20 cellular contexts compared by ENCODE assay signal in the genomic region with DNA sequence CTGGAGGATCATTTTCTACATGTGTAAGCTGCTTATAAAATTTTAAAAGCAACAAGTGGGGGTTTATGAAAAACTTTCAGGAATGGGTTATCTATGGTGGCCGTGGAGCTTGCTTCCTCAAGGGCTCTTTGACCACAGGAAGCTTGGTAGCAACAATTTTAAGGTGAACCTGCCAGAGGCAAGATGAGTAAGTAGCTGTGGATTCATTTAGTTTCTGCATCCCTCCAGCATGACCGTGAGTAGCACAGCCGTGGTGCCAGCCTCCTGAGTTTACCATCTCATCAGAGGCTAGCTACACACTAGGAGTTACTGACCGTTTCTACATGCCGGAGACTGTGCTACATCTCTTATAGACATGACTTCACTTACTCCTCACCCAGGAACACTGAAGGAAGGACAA. TPM values are rescaled to one million over a fixed set of nuclear protein-coding genes. Genes with fewer than 3 reads are reported as not detected.
A peak's percentile ranks its signal among the peaks of the same experiment; 100 is the strongest.
DNase-seq lines count a peak whose midpoint lies in the region; ATAC-seq and TF ChIP-seq lines count a peak whose summit lies in the region.
"Had no signal": no experiment of that assay in that cellular context is flagged by ENCODE, and none has a peak within 500 bp of the region (broad histone marks: within the 10 kb centered on the region; RNA-seq: fewer than 3 reads in every experiment).

No MANE protein-coding gene starts in this region.

- H3K4me2 ChIP-seq in OCI-LY7 (ENCODE audit: low read length) (no peak overlapping the region), mammary epithelial cell (ENCODE audit: insufficient read depth, low read depth, low read length) (no peak overlapping the region), trophoblast cell (ENCODE audit: low read length) (no peak overlapping the region)

- H3K4me3 ChIP-seq in OCI-LY7 (ENCODE audit: low read depth, low read length, poor library complexity, severe bottlenecking) (no peak overlapping the region), mammary epithelial cell (replicated peaks in 1 of 3; ENCODE audit: insufficient read depth in 1 of 3, low read depth in 2 of 3, low read length in 3 of 3) (no peak overlapping the region), trophoblast cell (ENCODE audit: low read depth, low read length) (no peak overlapping the region)
- H3K4me3 ChIP-seq: psoas muscle had no signal

- no peak overlapping the region for H2BK120ac ChIP-seq in trophoblast cell (ENCODE audit: insufficient read depth, low read length, poor library complexity)

- H3K4ac ChIP-seq in trophoblast cell (ENCODE audit: low read depth, low read length), result no peak overlapping the region

- POLR2A ChIA-PET in activated CD8-positive, alpha-beta T cell treated with anti-CD3 and anti-CD28 coated beads, Interleukin-2, amount 10 ng/mL, durations not matched to agents 7 days and 5 days (lab: Charles Lee), result no interaction called here
- POLR2A ChIA-PET in activated CD8-positive, alpha-beta T cell treated with anti-CD3 and anti-CD28 coated beads for 36 hours (lab: Charles Lee), result interaction anchor here (0.9 to 1.5 kb wide), 3 partner anchors 13 to 25 kb away, joined by 3 to 5 read pairs (median 3); no protein-coding TSS in a partner anchor
- POLR2A ChIA-PET in OCI-LY7 (lab: Charles Lee), result interaction anchor here (0.7 to 1.1 kb wide), 2 partner anchors 8 to 9 kb away, joined by 3 read pairs; no protein-coding TSS in a partner anchor

- H2BK5ac ChIP-seq in trophoblast cell (ENCODE audit: low read depth, low read length, poor library complexity), result no peak overlapping the region

- dilution Hi-C loops in mammary epithelial cell (cut with HindIII; ENCODE audit: low sequenced_read_pairs), result no loop called here

- intact Hi-C loops in activated CD8-positive, alpha-beta T cell treated with anti-CD3 and anti-CD28 coated beads for 36 hours (cut with micrococcal nuclease), result no loop called here
- intact Hi-C loops in OCI-LY7 (cut with micrococcal nuclease; ENCODE audit: unreplicated experiment), result loop anchor here (5.0 kb wide), 1 partner anchor 34 kb away; no protein-coding TSS in a partner anchor
- intact Hi-C loops in mammary epithelial cell (cut with micrococcal nuclease), result loop anchor here (5.0 kb wide), 1 partner anchor 74 kb away; no protein-coding TSS in a partner anchor

- no peak overlapping the region for H3K23ac ChIP-seq in trophoblast cell (ENCODE audit: low read length)

- no peak overlapping the region for H4K8ac ChIP-seq in trophoblast cell (ENCODE audit: low read depth, low read length)

- 23% methylated on average over 5 of the region's 5 CpGs for WGBS in mammary epithelial cell (ENCODE audit: low coverage, missing lambda C conversion rate)
- WGBS in trophoblast cell (ENCODE audit: extremely low coverage, insufficient coverage, insufficient read length), result no CpG with 5 or more reads among the region's 5 CpGs

- H3K27me3 Mint-ChIP-seq in activated CD8-positive, alpha-beta T cell treated with anti-CD3 and anti-CD28 coated beads, Interleukin-2, amount 10 ng/mL, durations not matched to agents 7 days and 5 days (ENCODE audit: low read depth), result no peaks in the 10 kb centered on the region
- no peaks in the 10 kb centered on the region for H3K27me3 Mint-ChIP-seq in activated CD8-positive, alpha-beta T cell treated with anti-CD3 and anti-CD28 coated beads for 36 hours
- H3K27me3 Mint-ChIP-seq: naive B cell, T-helper 17 cell had no signal

- H4K91ac ChIP-seq in trophoblast cell (ENCODE audit: low read depth, low read length), result no peak overlapping the region

- H3K27ac ChIP-seq in OCI-LY7 (ENCODE audit: low read depth, low read length, poor library complexity, severe bottlenecking) (no peak overlapping the region), mammary epithelial cell (ENCODE audit: insufficient read depth, low read depth, low read length) (peak overlapping the region; percentile 3), trophoblast cell (ENCODE audit: low read depth, low read length) (peak overlapping the region; percentile 55)
- H3K27ac ChIP-seq: psoas muscle had no signal

- no peak overlapping the region for H3K4me3 Mint-ChIP-seq in activated CD8-positive, alpha-beta T cell treated with anti-CD3 and anti-CD28 coated beads, Interleukin-2, amount 10 ng/mL, durations not matched to agents 7 days and 5 days
- H3K4me3 Mint-ChIP-seq in activated CD8-positive, alpha-beta T cell treated with anti-CD3 and anti-CD28 coated beads for 36 hours, result no peak overlapping the region
- H3K4me3 Mint-ChIP-seq: naive B cell, T-helper 17 cell had no signal

- H3K79me2 ChIP-seq in OCI-LY7 (ENCODE audit: insufficient read depth, low read depth, low read length), result no peaks in the 10 kb centered on the region
- no peaks in the 10 kb centered on the region for H3K79me2 ChIP-seq in mammary epithelial cell (ENCODE audit: insufficient read depth, low read length)
- H3K79me2 ChIP-seq in trophoblast cell (ENCODE audit: control insufficient read depth, insufficient read depth, low read length, poor library complexity), result no peaks in the 10 kb centered on the region

- peak overlapping the region; percentile 16 for H3K27ac Mint-ChIP-seq in activated CD8-positive, alpha-beta T cell treated with anti-CD3 and anti-CD28 coated beads, Interleukin-2, amount 10 ng/mL, durations not matched to agents 7 days and 5 days
- no peak overlapping the region for H3K27ac Mint-ChIP-seq in activated CD8-positive, alpha-beta T cell treated with anti-CD3 and anti-CD28 coated beads for 36 hours
- H3K27ac Mint-ChIP-seq: T-helper 17 cell had no signal

- H3K14ac ChIP-seq in trophoblast cell (ENCODE audit: low read length), result no peak overlapping the region

- in situ Hi-C loops in mammary epithelial cell (cut with MboI; ENCODE audit: low sequenced_read_pairs in 2 of 2), result no loop called here

- peaks cover 22% of the 10 kb centered on the region for H3K79me1 ChIP-seq in trophoblast cell (ENCODE audit: low read length)

- H3K4me1 Mint-ChIP-seq in activated CD8-positive, alpha-beta T cell treated with anti-CD3 and anti-CD28 coated beads, Interleukin-2, amount 10 ng/mL, durations not matched to agents 7 days and 5 days (ENCODE audit: low read depth), result peaks cover 5% of the 10 kb centered on the region
- H3K4me1 Mint-ChIP-seq in activated CD8-positive, alpha-beta T cell treated with anti-CD3 and anti-CD28 coated beads for 36 hours (ENCODE audit: low read depth), result no peaks in the 10 kb centered on the region

- BruUV-seq in OCI-LY7 (replicated peaks; lab: Mats Ljungman, UMichigan) (TSS peak; percentile 63), mammary epithelial cell (replicated peaks; lab: Mats Ljungman, UMichigan) (TSS peak; percentile 30)

- no peak overlapping the region for H2BK12ac ChIP-seq in trophoblast cell (ENCODE audit: low read length)

- no peak for ATAC-seq in activated CD8-positive, alpha-beta T cell treated with anti-CD3 and anti-CD28 coated beads, Interleukin-2, amount 10 ng/mL, durations not matched to agents 7 days and 5 days
- no peak for ATAC-seq in activated CD8-positive, alpha-beta T cell treated with anti-CD3 and anti-CD28 coated beads for 36 hours
- no peak for ATAC-seq in HG03159 (IDR thresholded peaks at IDR 0.05; ENCODE audit: unreplicated experiment)
- ATAC-seq: left ventricle myocardium superior, psoas muscle, T-helper 17 cell had no signal

- H3K4me1 ChIP-seq in OCI-LY7 (ENCODE audit: insufficient read depth, low read length, poor library complexity, severe bottlenecking) (no peaks in the 10 kb centered on the region), mammary epithelial cell (ENCODE audit: insufficient read depth, low read length) (peaks cover 36% of the 10 kb centered on the region), trophoblast cell (ENCODE audit: control insufficient read depth in 1 of 2, insufficient read depth in 2 of 2, low read length in 2 of 2) (peaks cover 21 to 28% of the 10 kb centered on the region in 2 experiments)

- H4K20me1 ChIP-seq in OCI-LY7 (ENCODE audit: insufficient read depth, low read length) (no peaks in the 10 kb centered on the region), mammary epithelial cell (ENCODE audit: insufficient read depth, low read length) (no peaks in the 10 kb centered on the region)

- H3K9me3 ChIP-seq in OCI-LY7 (ENCODE audit: low read length) (no peaks in the 10 kb centered on the region), mammary epithelial cell (replicated peaks; ENCODE audit: insufficient read depth, low read length) (no peaks in the 10 kb centered on the region), trophoblast cell (ENCODE audit: insufficient read depth, low read depth, low read length) (no peaks in the 10 kb centered on the region)
- H3K9me3 ChIP-seq: psoas muscle had no signal

- CTCF ChIA-PET in activated CD8-positive, alpha-beta T cell treated with anti-CD3 and anti-CD28 coated beads, Interleukin-2, amount 10 ng/mL, durations not matched to agents 7 days and 5 days (lab: Charles Lee), result interaction anchor here (0.7 to 1.5 kb wide), 2 partner anchors 31 to 33 kb away, joined by 4 to 8 read pairs; partner anchors contain the start of genes NOL9 and TAS1R1
- CTCF ChIA-PET in activated CD8-positive, alpha-beta T cell treated with anti-CD3 and anti-CD28 coated beads for 36 hours (lab: Charles Lee), result interaction anchor here (1.1 to 4.5 kb wide), 4 partner anchors 28 to 34 kb away, joined by 4 to 20 read pairs (median 6); partner anchors contain the start of genes NOL9, PLEKHG5 and TAS1R1
- CTCF ChIA-PET in OCI-LY7 (lab: Charles Lee; ENCODE audit: unreplicated experiment), result no interaction called here
- CTCF ChIA-PET in mammary epithelial cell (lab: Charles Lee; ENCODE audit: low non-redundant PET), result interaction anchor here (0.6 kb wide), 1 partner anchor 35 kb away, joined by 3 read pairs; no protein-coding TSS in a partner anchor

- DNase-seq in activated CD8-positive, alpha-beta T cell treated with anti-CD3 and anti-CD28 coated beads, Interleukin-2, amount 10 ng/mL, durations not matched to agents 7 days and 5 days, result no peak
- DNase-seq in activated CD8-positive, alpha-beta T cell treated with anti-CD3 and anti-CD28 coated beads for 36 hours, result no peak
- DNase-seq in OCI-LY7 (ENCODE audit: low spot score), result no peak
- peak; percentile 85 for DNase-seq in mammary epithelial cell
- DNase-seq in trophoblast cell, result no peak
- DNase-seq in NCI-H2227 treated with DMSO at 0.1 percent for 48 hours (lab: John Stamatoyannopoulos, UW), result no peak
- no peak for DNase-seq in H4 (ENCODE audit: low spot score)
- DNase-seq: activated CD4-positive, alpha-beta T cell treated with anti-CD3 and anti-CD28 coated beads for 1 hour; activated T-cell treated with anti-CD3 and anti-CD28 coated beads for 4 hours; amygdala; left ventricle myocardium superior; naive B cell; NCI-H2029 treated with DMSO at 0.1 percent for 48 hours; NCI-H69; psoas muscle; stimulated activated CD4-positive, alpha-beta T cell treated with anti-CD3 and anti-CD28 coated beads, Interleukin-15, amount 100 ng/mL, for 24 hours; T-helper 17 cell had no signal

- H2AFZ ChIP-seq in OCI-LY7 (ENCODE audit: low read length), result no peak overlapping the region
- H2AFZ ChIP-seq in mammary epithelial cell (ENCODE audit: low read depth, low read length), result no peak overlapping the region
- no peak overlapping the region for H2AFZ ChIP-seq in trophoblast cell (ENCODE audit: insufficient read depth, low read length, poor library complexity)

- peaks cover 15% of the 10 kb centered on the region for H3K36me3 Mint-ChIP-seq in activated CD8-positive, alpha-beta T cell treated with anti-CD3 and anti-CD28 coated beads, Interleukin-2, amount 10 ng/mL, durations not matched to agents 7 days and 5 days (ENCODE audit: low read depth)
- H3K36me3 Mint-ChIP-seq in activated CD8-positive, alpha-beta T cell treated with anti-CD3 and anti-CD28 coated beads for 36 hours (ENCODE audit: low read depth), result peaks cover 9% of the 10 kb centered on the region
- H3K36me3 Mint-ChIP-seq: naive B cell had no signal

- H3K36me3 ChIP-seq in OCI-LY7 (ENCODE audit: insufficient read depth, low read length), result peaks cover 26% of the 10 kb centered on the region
- peaks cover 7% of the 10 kb centered on the region for H3K36me3 ChIP-seq in mammary epithelial cell (ENCODE audit: insufficient read depth, low read length)
- peaks cover 14 to 17% of the 10 kb centered on the region in 2 experiments for H3K36me3 ChIP-seq in trophoblast cell (ENCODE audit: control insufficient read depth in 1 of 2, insufficient read depth in 2 of 2, low read length in 2 of 2)

- TF ChIP-seq CTCF in activated CD8-positive, alpha-beta T cell treated with anti-CD3 and anti-CD28 coated beads for 36 hours (IDR thresholded peaks at IDR 0.05), result no peak
- TF ChIP-seq CTCF in OCI-LY7 (conservative IDR thresholded peaks at IDR 0.05; ENCODE audit: low read length) (no peak), mammary epithelial cell (conservative IDR thresholded peaks at IDR 0.05 in 1 of 2, IDR thresholded peaks at IDR 0.05 in 1 of 2; ENCODE audit: extremely low read depth in 1 of 2, insufficient read depth in 1 of 2, low read depth in 1 of 2, low read length in 2 of 2) (no peak)

- no peaks in the 10 kb centered on the region for H3K9me3 Mint-ChIP-seq in activated CD8-positive, alpha-beta T cell treated with anti-CD3 and anti-CD28 coated beads, Interleukin-2, amount 10 ng/mL, durations not matched to agents 7 days and 5 days (ENCODE audit: insufficient read depth)
- no peaks in the 10 kb centered on the region for H3K9me3 Mint-ChIP-seq in activated CD8-positive, alpha-beta T cell treated with anti-CD3 and anti-CD28 coated beads for 36 hours
- H3K9me3 Mint-ChIP-seq: naive B cell had no signal

- H2AK5ac ChIP-seq in trophoblast cell (ENCODE audit: low read length), result no peak overlapping the region

- H3K9ac ChIP-seq in mammary epithelial cell (ENCODE audit: insufficient read depth, low read length), result no peak overlapping the region
- no peak overlapping the region for H3K9ac ChIP-seq in trophoblast cell (ENCODE audit: low read length)

- no peaks in the 10 kb centered on the region for H3K9me2 ChIP-seq in OCI-LY7 (ENCODE audit: insufficient read depth, low read length)

- H3K27me3 ChIP-seq in mammary epithelial cell (ENCODE audit: insufficient read depth, low read length) (no peaks in the 10 kb centered on the region), trophoblast cell (ENCODE audit: insufficient read depth, low read length) (no peaks in the 10 kb centered on the region)

- no peak overlapping the region for H3K18ac ChIP-seq in trophoblast cell (ENCODE audit: low read length)

- no peak overlapping the region for H4K12ac ChIP-seq in trophoblast cell (ENCODE audit: low read depth, low read length)

RNA-seq across cellular contexts. Expression of gene PLEKHG5, which starts 30.0 kb away (rescaled TPM):
- 1 to 10 TPM; 2.2 to 2.8 TPM for total RNA-seq in activated CD8-positive, alpha-beta T cell treated with anti-CD3 and anti-CD28 coated beads, Interleukin-2, amount 10 ng/mL, durations not matched to agents 7 days and 5 days
- total RNA-seq in activated CD8-positive, alpha-beta T cell treated with anti-CD3 and anti-CD28 coated beads for 36 hours, result 1 to 10 TPM; 1.7 to 1.8 TPM
- 0.67 and 1.6 TPM in 2 replicates for total RNA-seq in OCI-LY7 (2014; rRNA removed; shearing (Covaris generic))
- total RNA-seq in OCI-LY7 (2022), result 1.7 and 2.4 TPM in 2 replicates
- 10 to 100 TPM; 19.0 to 88.8 TPM for total RNA-seq in mammary epithelial cell
- polyA plus RNA-seq in mammary epithelial cell, result 25.3 TPM
- polyA minus RNA-seq in mammary epithelial cell, result 20.3 TPM
- 31.1 and 31.3 TPM in 2 replicates for polyA plus RNA-seq in trophoblast cell (2013)
- total RNA-seq in H4 (2014; rRNA removed; shearing (Covaris generic)), result 1.3 and 1.6 TPM in 2 replicates

RNA-seq across cellular contexts. Expression of gene NOL9, which starts 32.8 kb away (rescaled TPM):
- total RNA-seq in activated CD8-positive, alpha-beta T cell treated with anti-CD3 and anti-CD28 coated beads, Interleukin-2, amount 10 ng/mL, durations not matched to agents 7 days and 5 days, result 10 to 100 TPM; 39.8 to 43.6 TPM
- 10 to 100 TPM; 39.7 to 40.4 TPM for total RNA-seq in activated CD8-positive, alpha-beta T cell treated with anti-CD3 and anti-CD28 coated beads for 36 hours
- total RNA-seq in OCI-LY7 (2014; rRNA removed; shearing (Covaris generic)), result 30.7 and 39.1 TPM in 2 replicates
- 58.8 and 65.5 TPM in 2 replicates for total RNA-seq in OCI-LY7 (2022)
- 10 to 100 TPM; 25.5 to 36.4 TPM for total RNA-seq in mammary epithelial cell
- 16.0 TPM for polyA plus RNA-seq in mammary epithelial cell
- polyA minus RNA-seq in mammary epithelial cell, result 39.8 TPM
- polyA plus RNA-seq in trophoblast cell (2013), result 12.2 and 12.5 TPM in 2 replicates
- total RNA-seq in H4 (2014; rRNA removed; shearing (Covaris generic)), result 12.0 and 14.9 TPM in 2 replicates

RNA-seq across cellular contexts. Expression of gene TAS1R1, which starts 33.6 kb away (rescaled TPM):
- not detected for total RNA-seq in activated CD8-positive, alpha-beta T cell treated with anti-CD3 and anti-CD28 coated beads, Interleukin-2, amount 10 ng/mL, durations not matched to agents 7 days and 5 days
- not detected for total RNA-seq in activated CD8-positive, alpha-beta T cell treated with anti-CD3 and anti-CD28 coated beads for 36 hours
- not detected in 2 replicates for total RNA-seq in OCI-LY7 (2014; rRNA removed; shearing (Covaris generic))
- total RNA-seq in OCI-LY7 (2022) (0.11 TPM in 1 of 2 replicates, not detected in the other), mammary epithelial cell (under 1 TPM in 1 of 2 donors, not detected in 1; 0.09 TPM)
- polyA plus RNA-seq in mammary epithelial cell, result 0.05 TPM
- polyA minus RNA-seq in mammary epithelial cell, result not detected
- polyA plus RNA-seq in trophoblast cell (2013), result not detected in 2 replicates
- total RNA-seq in H4 (2014; rRNA removed; shearing (Covaris generic)), result not detected in 2 replicates
- total RNA-seq: dermis microvascular lymphatic vessel endothelial cell, left ventricle myocardium superior, psoas muscle, subcutaneous adipose tissue, T-helper 17 cell had no signal

RNA-seq across cellular contexts. Expression of gene TNFRSF25, which starts 55.5 kb away (rescaled TPM):
- 10 to 100 TPM; 47.7 to 55.8 TPM for total RNA-seq in activated CD8-positive, alpha-beta T cell treated with anti-CD3 and anti-CD28 coated beads, Interleukin-2, amount 10 ng/mL, durations not matched to agents 7 days and 5 days
- total RNA-seq in activated CD8-positive, alpha-beta T cell treated with anti-CD3 and anti-CD28 coated beads for 36 hours, result 10 to 100 TPM; 55.8 to 57.8 TPM
- 1.7 and 2.8 TPM in 2 replicates for total RNA-seq in OCI-LY7 (2014; rRNA removed; shearing (Covaris generic))
- 0.65 and 1.7 TPM in 2 replicates for total RNA-seq in OCI-LY7 (2022)
- total RNA-seq in mammary epithelial cell, result 10 to 100 TPM in 1 of 2 donors, 1 to 10 TPM in 1; 6.7 to 60.9 TPM
- 21.0 TPM for polyA plus RNA-seq in mammary epithelial cell
- polyA minus RNA-seq in mammary epithelial cell, result 5.8 TPM
- polyA plus RNA-seq in trophoblast cell (2013), result 22.6 and 23.0 TPM in 2 replicates
- 0.10 and 0.81 TPM in 2 replicates for total RNA-seq in H4 (2014; rRNA removed; shearing (Covaris generic))

RNA-seq across cellular contexts. Expression of gene ZBTB48, which starts 58.3 kb away (rescaled TPM):
- 10 to 100 TPM; 36.5 to 41.7 TPM for total RNA-seq in activated CD8-positive, alpha-beta T cell treated with anti-CD3 and anti-CD28 coated beads, Interleukin-2, amount 10 ng/mL, durations not matched to agents 7 days and 5 days
- 10 to 100 TPM; 22.4 to 32.1 TPM for total RNA-seq in activated CD8-positive, alpha-beta T cell treated with anti-CD3 and anti-CD28 coated beads for 36 hours
- total RNA-seq in OCI-LY7 (2014; rRNA removed; shearing (Covaris generic)), result 28.9 and 41.9 TPM in 2 replicates
- total RNA-seq in OCI-LY7 (2022) (51.3 and 58.2 TPM in 2 replicates), mammary epithelial cell (10 to 100 TPM; 15.3 to 29.5 TPM)
- polyA plus RNA-seq in mammary epithelial cell, result 14.5 TPM
- polyA minus RNA-seq in mammary epithelial cell, result 0.47 TPM
- 11.5 and 14.1 TPM in 2 replicates for polyA plus RNA-seq in trophoblast cell (2013)
- total RNA-seq in H4 (2014; rRNA removed; shearing (Covaris generic)), result 6.3 and 8.8 TPM in 2 replicates
